Comparison of ENCODE assay signal across 1 cellular context in the genomic region with DNA sequence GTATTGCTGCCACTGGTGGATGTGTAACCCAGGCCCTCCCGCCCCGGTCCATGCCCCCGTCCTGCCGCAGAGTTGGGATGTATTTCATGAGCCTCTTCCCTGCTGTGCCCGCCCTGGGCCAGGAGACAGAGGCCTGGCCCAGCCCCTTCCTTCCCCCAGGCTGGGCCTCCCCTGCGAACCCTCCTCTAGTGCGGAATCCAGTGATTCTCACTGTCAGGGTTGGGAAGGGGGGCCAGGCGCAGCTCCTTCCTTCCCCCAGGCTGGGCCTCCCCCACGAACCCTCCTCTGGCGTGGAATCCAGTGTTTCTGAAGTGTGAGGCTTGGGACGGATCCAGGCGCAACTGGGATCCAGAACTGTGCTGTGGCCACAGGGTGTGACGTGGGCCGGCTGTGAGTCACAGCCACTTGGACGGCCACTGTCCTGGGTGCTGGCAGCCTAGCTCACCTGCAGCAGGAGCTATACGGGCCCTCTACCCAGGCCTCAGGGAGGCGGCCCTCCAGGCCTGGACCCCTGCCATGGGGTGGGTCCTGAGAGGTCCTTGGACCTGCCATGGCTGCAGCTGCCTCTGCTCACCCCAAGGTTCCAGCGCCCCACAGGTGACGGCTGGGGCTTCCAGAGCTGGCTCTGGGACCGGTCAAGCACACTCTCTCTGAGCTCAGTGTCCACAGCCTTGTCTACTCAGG.
TF ChIP-seq lines count a peak whose summit lies in the region.

No MANE protein-coding gene starts in this region.

TF ChIP-seq in K562, 482 proteins besides CTCF, POLR2A, EP300 and RAD21:
- TF ChIP-seq SREBF1 (IDR thresholded peaks at IDR 0.05; ENCODE audit: borderline replicate concordance, low read depth, low read length) (no peak), PCBP1 (IDR thresholded peaks at IDR 0.05; ENCODE audit: low read depth, low read length, poor library complexity, severe bottlenecking) (no peak), SRSF3 (IDR thresholded peaks at IDR 0.05; ENCODE audit: insufficient read depth, low read length) (no peak), ZKSCAN1 (IDR thresholded peaks at IDR 0.05; ENCODE audit: low read depth, low read length) (no peak), MTA2 (IDR thresholded peaks at IDR 0.05; ENCODE audit: low read depth) (no peak), ESRRA (IDR thresholded peaks at IDR 0.05; ENCODE audit: borderline replicate concordance, low read depth) (no peak)
- TF ChIP-seq, protein P1, sequence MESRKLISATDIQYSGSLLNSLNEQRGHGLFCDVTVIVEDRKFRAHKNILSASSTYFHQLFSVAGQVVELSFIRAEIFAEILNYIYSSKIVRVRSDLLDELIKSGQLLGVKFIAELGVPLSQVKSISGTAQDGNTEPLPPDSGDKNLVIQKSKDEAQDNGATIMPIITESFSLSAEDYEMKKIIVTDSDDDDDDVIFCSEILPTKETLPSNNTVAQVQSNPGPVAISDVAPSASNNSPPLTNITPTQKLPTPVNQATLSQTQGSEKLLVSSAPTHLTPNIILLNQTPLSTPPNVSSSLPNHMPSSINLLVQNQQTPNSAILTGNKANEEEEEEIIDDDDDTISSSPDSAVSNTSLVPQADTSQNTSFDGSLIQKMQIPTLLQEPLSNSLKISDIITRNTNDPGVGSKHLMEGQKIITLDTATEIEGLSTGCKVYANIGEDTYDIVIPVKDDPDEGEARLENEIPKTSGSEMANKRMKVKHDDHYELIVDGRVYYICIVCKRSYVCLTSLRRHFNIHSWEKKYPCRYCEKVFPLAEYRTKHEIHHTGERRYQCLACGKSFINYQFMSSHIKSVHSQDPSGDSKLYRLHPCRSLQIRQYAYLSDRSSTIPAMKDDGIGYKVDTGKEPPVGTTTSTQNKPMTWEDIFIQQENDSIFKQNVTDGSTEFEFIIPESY (CRISPR knock-in tag; IDR thresholded peaks at IDR 0.05): no peak
